Comparison of ENCODE assay signal across 21 cellular contexts in genomic region chr17:75390982-75391381, GRCh38. TPM values are rescaled to one million over a fixed set of nuclear protein-coding genes. Genes with fewer than 3 reads are reported as not detected.
A peak's percentile ranks its signal among the peaks of the same experiment; 100 is the strongest.
DNase-seq lines count a peak whose midpoint lies in the region; ATAC-seq and TF ChIP-seq lines count a peak whose summit lies in the region.
"Had no signal": no experiment of that assay in that cellular context is flagged by ENCODE, and none has a peak within 500 bp of the region (broad histone marks: within the 10 kb centered on the region; RNA-seq: fewer than 3 reads in every experiment).

No MANE protein-coding gene starts in this region.

- TF ChIP-seq POLR2A in esophagus squamous epithelium (IDR thresholded peaks at IDR 0.05) (no peak), Peyer's patch (IDR thresholded peaks at IDR 0.05) (no peak)

- no peaks in the 10 kb centered on the region for H3K27me3 ChIP-seq in CD4-positive, alpha-beta T cell (ENCODE audit: control insufficient read depth, insufficient read depth, low read length)
- no peaks in the 10 kb centered on the region for H3K27me3 ChIP-seq in esophagus squamous epithelium
- H3K27me3 ChIP-seq in Peyer's patch, result no peaks in the 10 kb centered on the region
- H3K27me3 ChIP-seq: ovary, suprapubic skin had no signal

- no peak overlapping the region for H3K4me2 ChIP-seq in OCI-LY7 (ENCODE audit: low read length)
- H3K4me2 ChIP-seq: PC-9 had no signal

- peaks cover 78% of the 10 kb centered on the region for H3K36me3 Mint-ChIP-seq in CD4-positive, alpha-beta T cell (ENCODE audit: low read depth)
- H3K36me3 Mint-ChIP-seq in activated T-helper 17 cell treated with anti-CD3 and anti-CD28 coated beads, Interleukin-2, amount 50 U/mL, for 72 hours (ENCODE audit: low read depth), result peaks cover 95% of the 10 kb centered on the region
- peaks cover 12% of the 10 kb centered on the region for H3K36me3 Mint-ChIP-seq in progenitor cell of endocrine pancreas (ENCODE audit: insufficient read depth)

- no peak for TF ChIP-seq CTCF in CD4-positive, alpha-beta T cell (IDR thresholded peaks at IDR 0.05)
- TF ChIP-seq CTCF in progenitor cell of endocrine pancreas (IDR thresholded peaks at IDR 0.05; ENCODE audit: unreplicated experiment) (no peak), OCI-LY7 (conservative IDR thresholded peaks at IDR 0.05; ENCODE audit: low read length) (no peak), esophagus squamous epithelium (IDR thresholded peaks at IDR 0.05) (no peak), Peyer's patch (IDR thresholded peaks at IDR 0.05) (no peak)

- H3K79me2 ChIP-seq in OCI-LY7 (ENCODE audit: insufficient read depth, low read depth, low read length), result peaks cover 100% of the 10 kb centered on the region

- peaks cover 80% of the 10 kb centered on the region for H3K4me1 Mint-ChIP-seq in CD4-positive, alpha-beta T cell (ENCODE audit: low read depth)
- peaks cover 53% of the 10 kb centered on the region for H3K4me1 Mint-ChIP-seq in activated T-helper 17 cell treated with anti-CD3 and anti-CD28 coated beads, Interleukin-2, amount 50 U/mL, for 72 hours
- H3K4me1 Mint-ChIP-seq in progenitor cell of endocrine pancreas (ENCODE audit: low read depth), result peaks cover 48% of the 10 kb centered on the region

- no peak for DNase-seq in CD4-positive, alpha-beta T cell
- DNase-seq in fibroblast of peridontal ligament (ENCODE audit: extremely low read depth), result peak; percentile 52
- DNase-seq in progenitor cell of endocrine pancreas (ENCODE audit: low spot score, unreplicated experiment), result no peak
- DNase-seq in OCI-LY7 (ENCODE audit: low spot score), result no peak
- DNase-seq in esophagus squamous epithelium (lab: John Stamatoyannopoulos, UW), result no peak
- no peak for DNase-seq in Peyer's patch
- DNase-seq: activated CD4-positive, CD25-positive, alpha-beta regulatory T cell treated with anti-CD3 and anti-CD28 coated beads, Interleukin-2, amount 50 U/mL, for 72 hours; activated CD8-positive, alpha-beta memory T cell treated with anti-CD3 and anti-CD28 coated beads, Interleukin-2, amount 50 U/mL, for 48 hours; Karpas-422; mammary epithelial cell; NCI-H1436 treated with DMSO at 0.1 percent for 48 hours; NCI-H510A; ovary; PC-9; stimulated activated CD4-positive, alpha-beta T cell treated with anti-CD3 and anti-CD28 coated beads, Interleukin-15, amount 100 ng/mL, for 24 hours; T-helper 1 cell had no signal

- no peaks in the 10 kb centered on the region for H3K9me3 Mint-ChIP-seq in CD4-positive, alpha-beta T cell
- H3K9me3 Mint-ChIP-seq in activated T-helper 17 cell treated with anti-CD3 and anti-CD28 coated beads, Interleukin-2, amount 50 U/mL, for 72 hours, result no peaks in the 10 kb centered on the region
- H3K9me3 Mint-ChIP-seq in progenitor cell of endocrine pancreas (ENCODE audit: low read depth), result no peaks in the 10 kb centered on the region
- H3K9me3 Mint-ChIP-seq: dendritic cell treated with granulocyte-macrophage colony-stimulating factor and Interleukin-4, amounts not matched to agents 40 ng/mL and 50 ng/mL, for 4 days had no signal

- H3K9me2 ChIP-seq in OCI-LY7 (ENCODE audit: insufficient read depth, low read length), result no peaks in the 10 kb centered on the region

- 31 to 40% methylated on average over 3 of the region's 3 CpGs for WGBS in esophagus squamous epithelium, 2 donors

- H4K20me1 ChIP-seq in OCI-LY7 (ENCODE audit: insufficient read depth, low read length), result peaks cover 77% of the 10 kb centered on the region

- H2AFZ ChIP-seq in OCI-LY7 (ENCODE audit: low read length), result no peak overlapping the region
- H2AFZ ChIP-seq: PC-9 had no signal

- no peak overlapping the region for H3K27ac Mint-ChIP-seq in CD4-positive, alpha-beta T cell
- peak overlapping the region; percentile 12 for H3K27ac Mint-ChIP-seq in activated T-helper 17 cell treated with anti-CD3 and anti-CD28 coated beads, Interleukin-2, amount 50 U/mL, for 72 hours
- H3K27ac Mint-ChIP-seq in progenitor cell of endocrine pancreas, result peak overlapping the region; percentile 84
- H3K27ac Mint-ChIP-seq: dendritic cell treated with granulocyte-macrophage colony-stimulating factor and Interleukin-4, amounts not matched to agents 40 ng/mL and 50 ng/mL, for 4 days had no signal

- POLR2A ChIA-PET in CD4-positive, alpha-beta T cell (lab: Charles Lee), result no interaction called here
- POLR2A ChIA-PET in OCI-LY7 (lab: Charles Lee), result interaction anchor here (0.7 to 1.9 kb wide), 3 partner anchors 15 to 81 kb away, joined by 3 to 13 read pairs (median 5); no protein-coding TSS in a partner anchor

- H3K4me1 ChIP-seq in OCI-LY7 (ENCODE audit: insufficient read depth, low read length, poor library complexity, severe bottlenecking) (peaks cover 52% of the 10 kb centered on the region), esophagus squamous epithelium (peaks cover 33 to 79% (median 41%) of the 10 kb centered on the region in 3 donors), Peyer's patch (peaks cover 0 to 61% (median 17%) of the 10 kb centered on the region in 4 donors)

- no peak for ATAC-seq in CD4-positive, alpha-beta T cell (ENCODE audit: poor library complexity)
- ATAC-seq in activated T-helper 17 cell treated with anti-CD3 and anti-CD28 coated beads, Interleukin-2, amount 50 U/mL, for 72 hours (replicated peaks), result no peak
- ATAC-seq in HG03045 (IDR thresholded peaks at IDR 0.05; ENCODE audit: unreplicated experiment), result no peak

- no TSS peak for BruUV-seq in OCI-LY7 (replicated peaks; lab: Mats Ljungman, UMichigan)

- H3K4me3 Mint-ChIP-seq in CD4-positive, alpha-beta T cell, result peak overlapping the region; percentile 22
- H3K4me3 Mint-ChIP-seq in activated T-helper 17 cell treated with anti-CD3 and anti-CD28 coated beads, Interleukin-2, amount 50 U/mL, for 72 hours, result no peak overlapping the region
- peak overlapping the region; percentile 23 for H3K4me3 Mint-ChIP-seq in progenitor cell of endocrine pancreas (ENCODE audit: low read depth)
- H3K4me3 Mint-ChIP-seq: dendritic cell treated with granulocyte-macrophage colony-stimulating factor and Interleukin-4, amounts not matched to agents 40 ng/mL and 50 ng/mL, for 4 days had no signal

- no peak overlapping the region for H3K27ac ChIP-seq in CD4-positive, alpha-beta T cell (ENCODE audit: low read depth, low read length)
- no peak overlapping the region for H3K27ac ChIP-seq in OCI-LY7 (ENCODE audit: low read depth, low read length, poor library complexity, severe bottlenecking)
- H3K27ac ChIP-seq in esophagus squamous epithelium, result peak overlapping the region in 1 of 4 donors; percentile 89
- H3K27ac ChIP-seq in Peyer's patch, result no peak overlapping the region
- H3K27ac ChIP-seq: HL-60, ovary, PC-9, suprapubic skin had no signal

- intact Hi-C loops in CD4-positive, alpha-beta T cell (cut with DNase I, micrococcal nuclease), result no loop called here
- intact Hi-C loops in OCI-LY7 (cut with micrococcal nuclease; ENCODE audit: unreplicated experiment), result no loop called here
- intact Hi-C loops in esophagus squamous epithelium (cut with DNase I), result no loop called here

- no peaks in the 10 kb centered on the region for H3K9me3 ChIP-seq in CD4-positive, alpha-beta T cell (ENCODE audit: control insufficient read depth, low read length)
- H3K9me3 ChIP-seq in OCI-LY7 (ENCODE audit: low read length) (no peaks in the 10 kb centered on the region), esophagus squamous epithelium (no peaks in the 10 kb centered on the region), Peyer's patch (no peaks in the 10 kb centered on the region)
- H3K9me3 ChIP-seq: ovary, suprapubic skin had no signal

- H3K36me3 ChIP-seq in OCI-LY7 (ENCODE audit: insufficient read depth, low read length) (peaks cover 73% of the 10 kb centered on the region), esophagus squamous epithelium (peaks cover 0 to 33% (median 0%) of the 10 kb centered on the region in 3 donors), Peyer's patch (no peaks in the 10 kb centered on the region)
- H3K36me3 ChIP-seq: ovary, suprapubic skin had no signal

- H3K4me3 ChIP-seq in OCI-LY7 (ENCODE audit: low read depth, low read length, poor library complexity, severe bottlenecking) (no peak overlapping the region), esophagus squamous epithelium (no peak overlapping the region), Peyer's patch (no peak overlapping the region)
- H3K4me3 ChIP-seq: ovary, PC-9, suprapubic skin had no signal

- CTCF ChIA-PET in CD4-positive, alpha-beta T cell (lab: Charles Lee), result interaction anchor here (1.5 kb wide), 1 partner anchor 14 kb away, joined by 3 read pairs; the partner anchor contains the start of gene GRB2
- CTCF ChIA-PET in OCI-LY7 (lab: Charles Lee; ENCODE audit: unreplicated experiment), result no interaction called here

- no peaks in the 10 kb centered on the region for H3K27me3 Mint-ChIP-seq in CD4-positive, alpha-beta T cell
- no peaks in the 10 kb centered on the region for H3K27me3 Mint-ChIP-seq in activated T-helper 17 cell treated with anti-CD3 and anti-CD28 coated beads, Interleukin-2, amount 50 U/mL, for 72 hours
- no peaks in the 10 kb centered on the region for H3K27me3 Mint-ChIP-seq in progenitor cell of endocrine pancreas
- H3K27me3 Mint-ChIP-seq: dendritic cell treated with granulocyte-macrophage colony-stimulating factor and Interleukin-4, amounts not matched to agents 40 ng/mL and 50 ng/mL, for 4 days had no signal

RNA-seq across cellular contexts. Expression of gene GRB2, which starts 14.5 kb away (rescaled TPM):
- total RNA-seq in CD4-positive, alpha-beta T cell, result 10 to 100 TPM; 88.8 to 92.6 TPM
- 100 to 1,000 TPM; 141 to 163 TPM for total RNA-seq in activated T-helper 17 cell treated with anti-CD3 and anti-CD28 coated beads, Interleukin-2, amount 50 U/mL, for 72 hours
- total RNA-seq in progenitor cell of endocrine pancreas (84.8 and 87.5 TPM in 2 replicates), OCI-LY7 (2022) (294 and 308 TPM in 2 replicates), esophagus squamous epithelium (100 to 1,000 TPM in 2 of 4 donors, 10 to 100 TPM in 2; 58.9 to 128 (median 107) TPM), Peyer's patch (100 to 1,000 TPM in 2 of 4 donors, 10 to 100 TPM in 2; 64.8 to 120 (median 98.3) TPM)
- total RNA-seq in OCI-LY7 (2014; rRNA removed; shearing (Covaris generic)), result 240 and 244 TPM in 2 replicates
